In the genomic region with DNA sequence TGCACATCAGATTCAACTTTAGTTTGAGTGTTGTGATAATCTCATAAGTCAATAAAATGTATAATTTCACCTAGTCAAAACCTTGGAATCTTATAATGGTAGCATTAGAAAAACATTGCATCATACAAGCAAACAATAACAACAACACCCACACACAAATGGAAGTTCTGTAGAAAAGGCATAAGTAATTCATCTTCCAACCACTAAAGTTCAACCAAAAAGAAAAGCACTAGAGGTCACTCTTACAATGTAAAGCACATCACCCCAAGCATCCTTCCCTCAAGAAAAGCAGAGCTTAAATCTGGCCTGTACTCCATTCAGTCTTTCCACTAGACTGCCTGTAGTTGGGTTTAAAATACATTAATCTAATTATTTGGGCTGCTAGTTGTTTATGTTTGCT, we compare ENCODE assay signal across 1 cellular context.
TF ChIP-seq lines count a peak whose summit lies in the region.

No MANE protein-coding gene starts in this region.

TF ChIP-seq in H1, 55 proteins besides CTCF, POLR2A, EP300 and RAD21:
- TF ChIP-seq GTF2F1 (IDR thresholded peaks at IDR 0.05; ENCODE audit: borderline replicate concordance, low read depth, low read length) (no peak), CEBPB (IDR thresholded peaks at IDR 0.05; ENCODE audit: low read depth, low read length) (0 out of 2 replicates have a peak, but pooled peaks have one; percentile 37)
